ENCODE assay signal across 23 cellular contexts in the genomic region with DNA sequence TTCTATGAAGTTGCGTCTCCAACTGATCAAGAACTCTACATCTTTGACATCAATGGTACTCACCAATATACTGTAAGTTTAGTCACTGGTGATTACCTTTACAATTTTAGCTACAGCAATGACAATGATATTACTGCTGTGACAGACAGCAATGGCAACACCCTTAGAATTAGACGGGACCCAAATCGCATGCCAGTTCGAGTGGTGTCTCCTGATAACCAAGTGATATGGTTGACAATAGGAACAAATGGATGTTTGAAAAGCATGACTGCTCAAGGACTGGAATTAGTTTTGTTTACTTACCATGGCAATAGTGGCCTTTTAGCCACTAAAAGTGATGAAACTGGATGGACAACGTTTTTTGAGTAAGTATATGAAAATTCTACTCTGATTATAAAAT.
A peak's percentile ranks its signal among the peaks of the same experiment; 100 is the strongest.
DNase-seq lines count a peak whose midpoint lies in the region; ATAC-seq and TF ChIP-seq lines count a peak whose summit lies in the region.
"Had no signal": no experiment of that assay in that cellular context is flagged by ENCODE, and none has a peak within 500 bp of the region (broad histone marks: within the 10 kb centered on the region; RNA-seq: fewer than 3 reads in every experiment).

No MANE protein-coding gene starts in this region.

- no peak overlapping the region for H3K4me3 Mint-ChIP-seq in immature natural killer cell
- H3K4me3 Mint-ChIP-seq: CD14-positive monocyte; CD4-positive, alpha-beta memory T cell; CD4-positive, CD25-positive, alpha-beta regulatory T cell; CD8-positive, alpha-beta memory T cell had no signal

- H3K36me3 ChIP-seq in left ventricle myocardium inferior (no peaks in the 10 kb centered on the region), KMS-11 (ENCODE audit: insufficient read depth) (no peaks in the 10 kb centered on the region)

- H3K27ac ChIP-seq in left ventricle myocardium inferior (replicated peaks) (no peak overlapping the region), KMS-11 (no peak overlapping the region), right cardiac atrium (ENCODE audit: low read length) (no peak overlapping the region)
- H3K27ac ChIP-seq: BLaER1 had no signal

- H3K9me3 ChIP-seq in left ventricle myocardium inferior (replicated peaks) (peaks cover 9% of the 10 kb centered on the region), right cardiac atrium (ENCODE audit: control insufficient read depth, low read length) (no peaks in the 10 kb centered on the region)
- H3K9me3 ChIP-seq: BE2C had no signal

- ATAC-seq in Right ventricle myocardium inferior = peak; percentile 44
- peak; percentile 36 for ATAC-seq in left ventricle myocardium superior
- peak; percentile 63 to 84 for ATAC-seq in right cardiac atrium

- no peaks in the 10 kb centered on the region for H4K20me1 ChIP-seq in KMS-11 (ENCODE audit: insufficient read depth)
- H4K20me1 ChIP-seq: BLaER1 had no signal

- WGBS in right cardiac atrium = 63% methylated on average over 5 of the region's 5 CpGs

- no peak overlapping the region for H3K27ac Mint-ChIP-seq in immature natural killer cell
- H3K27ac Mint-ChIP-seq: CD14-positive monocyte; CD4-positive, alpha-beta memory T cell; CD4-positive, CD25-positive, alpha-beta regulatory T cell; CD8-positive, alpha-beta memory T cell had no signal

- no peak overlapping the region for H3K9ac ChIP-seq in KMS-11
- H3K9ac ChIP-seq: BLaER1 had no signal

- H3K4me1 ChIP-seq in left ventricle myocardium inferior = no peaks in the 10 kb centered on the region
- H3K4me1 ChIP-seq in KMS-11 (ENCODE audit: low read depth, poor library complexity, severe bottlenecking) = peaks cover 75% of the 10 kb centered on the region
- no peaks in the 10 kb centered on the region for H3K4me1 ChIP-seq in right cardiac atrium (ENCODE audit: control insufficient read depth, insufficient read depth, low read length)
- H3K4me1 ChIP-seq: BE2C had no signal

- intact Hi-C loops in Right ventricle myocardium inferior (cut with DNase I) (no loop called here), left ventricle myocardium inferior (cut with micrococcal nuclease) (no loop called here), left ventricle myocardium superior (cut with micrococcal nuclease) (no loop called here), right cardiac atrium (cut with DNase I) (no loop called here)

- no peaks in the 10 kb centered on the region for H3K27me3 ChIP-seq in left ventricle myocardium inferior (ENCODE audit: low read depth)
- H3K27me3 ChIP-seq in KMS-11 (ENCODE audit: insufficient read depth, low read depth) = no peaks in the 10 kb centered on the region
- no peaks in the 10 kb centered on the region for H3K27me3 ChIP-seq in right cardiac atrium (ENCODE audit: control insufficient read depth, insufficient read depth)
- H3K27me3 ChIP-seq: BE2C, BLaER1 had no signal

- DNase-seq in Right ventricle myocardium inferior (ENCODE audit: missing footprints) (no peak), left ventricle myocardium inferior (no peak), left ventricle myocardium superior (no peak), right cardiac atrium (peak in 1 of 3 donors; percentile 54), GM10266 (ENCODE audit: extremely low spot score) (no peak), immature natural killer cell (no peak)
- DNase-seq: 8988T; ACHN; BE2C; C1 segment of cervical spinal cord; CD4-positive, alpha-beta memory T cell; CD4-positive, CD25-positive, alpha-beta regulatory T cell; CD8-positive, alpha-beta memory T cell; COR-L47; DMS 273 treated with DMSO at 0.1 percent for 48 hours; DMS153; DMS79; DND-41; EL; GDM1 had no signal

- H3K79me2 ChIP-seq in KMS-11 (ENCODE audit: insufficient read depth, low read depth) = no peaks in the 10 kb centered on the region

- peak overlapping the region; percentile 47; the same call in 1 of the 2 replicates for H3K4me2 ChIP-seq in KMS-11
- H3K4me2 ChIP-seq: BLaER1 had no signal

- H3K4me1 Mint-ChIP-seq in immature natural killer cell = no peaks in the 10 kb centered on the region
- H3K4me1 Mint-ChIP-seq: CD14-positive monocyte; CD4-positive, alpha-beta memory T cell; CD8-positive, alpha-beta memory T cell had no signal

- peaks cover 0 to 12% (median 0%) of the 10 kb centered on the region in 6 donors for H3K9me3 Mint-ChIP-seq in immature natural killer cell
- H3K9me3 Mint-ChIP-seq: CD8-positive, alpha-beta memory T cell had no signal

- no peak overlapping the region for H2AFZ ChIP-seq in KMS-11 (ENCODE audit: low read depth)

- H3K36me3 Mint-ChIP-seq in immature natural killer cell = no peaks in the 10 kb centered on the region
- H3K36me3 Mint-ChIP-seq: CD14-positive monocyte; CD4-positive, alpha-beta memory T cell; CD4-positive, CD25-positive, alpha-beta regulatory T cell; CD8-positive, alpha-beta memory T cell had no signal

- TF ChIP-seq CTCF in left ventricle myocardium inferior (IDR thresholded peaks at IDR 0.05; ENCODE audit: borderline replicate concordance) = no peak
- TF ChIP-seq CTCF in KMS-11 (conservative IDR thresholded peaks at IDR 0.05; ENCODE audit: low read depth, low read length) = no peak
- no peak for TF ChIP-seq CTCF in GM10266 (IDR thresholded peaks at IDR 0.05; ENCODE audit: control insufficient read depth, insufficient read depth, low read depth, missing control alignments)

- H3K27me3 Mint-ChIP-seq in immature natural killer cell (ENCODE audit: low read depth in 3 of 3) = peaks cover 0 to 3% (median 0%) of the 10 kb centered on the region in 3 donors
- H3K27me3 Mint-ChIP-seq: CD4-positive, CD25-positive, alpha-beta regulatory T cell had no signal

- H3K4me3 ChIP-seq in left ventricle myocardium inferior (no peak overlapping the region), KMS-11 (IDR thresholded peaks at IDR 0.05; ENCODE audit: insufficient read depth, low read depth, low read length) (no peak overlapping the region), right cardiac atrium (ENCODE audit: low read length) (no peak overlapping the region)
- H3K4me3 ChIP-seq: BLaER1 had no signal
